24 cellular contexts compared by ENCODE assay signal in genomic region chr13:109152941-109153340, GRCh38.
DNase-seq lines count a peak whose midpoint lies in the region; ATAC-seq, FAIRE-seq and TF ChIP-seq lines count a peak whose summit lies in the region.
"Had no signal": no experiment of that assay in that cellular context is flagged by ENCODE, and none has a peak within 500 bp of the region (broad histone marks: within the 10 kb centered on the region; RNA-seq: fewer than 3 reads in every experiment).

No MANE protein-coding gene starts in this region.

- no peak overlapping the region for H3K23ac ChIP-seq in mesenchymal stem cell (ENCODE audit: low read length in 2 of 2)

- H2BK15ac ChIP-seq in mesenchymal stem cell (ENCODE audit: low read depth, poor library complexity, severe bottlenecking) = no peak overlapping the region

- H3K4me3 ChIP-seq in astrocyte (ENCODE audit: insufficient read depth, low read depth, low read length) (no peak overlapping the region), mesenchymal stem cell (ENCODE audit: insufficient read depth in 1 of 2, low read depth in 1 of 2, low read length in 2 of 2) (no peak overlapping the region)
- H3K4me3 ChIP-seq: BLaER1, GM23338 had no signal

- H3K18ac ChIP-seq in mesenchymal stem cell (ENCODE audit: low read depth in 1 of 2, low read length in 2 of 2) = no peak overlapping the region

- H3K36me3 Mint-ChIP-seq in astrocyte (ENCODE audit: low read depth, unreplicated experiment) (no peaks in the 10 kb centered on the region), endothelial cell (ENCODE audit: low read depth, unreplicated experiment) (no peaks in the 10 kb centered on the region)

- H2BK5ac ChIP-seq in mesenchymal stem cell (ENCODE audit: low read depth, low read length, poor library complexity, severe bottlenecking) = no peak overlapping the region

- H3K27ac ChIP-seq in astrocyte (ENCODE audit: low read depth, low read length) (peak overlapping the region; percentile 20), mesenchymal stem cell (ENCODE audit: low read length, poor library complexity, severe bottlenecking) (no peak overlapping the region)
- H3K27ac ChIP-seq: BLaER1, KMS-11 had no signal

- H3K27me3 ChIP-seq in astrocyte (ENCODE audit: insufficient read depth, low read length) (no peaks in the 10 kb centered on the region), mesenchymal stem cell (ENCODE audit: control insufficient read depth in 1 of 2, insufficient read depth in 1 of 2, low read length in 2 of 2) (no peaks in the 10 kb centered on the region)
- H3K27me3 ChIP-seq: BLaER1 had no signal

- H3K79me1 ChIP-seq in mesenchymal stem cell (replicated peaks; ENCODE audit: low read length, poor library complexity, severe bottlenecking) = no peaks in the 10 kb centered on the region

- H4K20me1 ChIP-seq in astrocyte (ENCODE audit: insufficient read depth, low read length) = no peaks in the 10 kb centered on the region
- H4K20me1 ChIP-seq: BLaER1 had no signal

- H2AFZ ChIP-seq in astrocyte (ENCODE audit: low read depth, low read length) = no peak overlapping the region
- H2AFZ ChIP-seq in mesenchymal stem cell (ENCODE audit: low read depth, low read length) = no peak overlapping the region
- H2AFZ ChIP-seq: GM23338 had no signal

- no peak overlapping the region for H3K14ac ChIP-seq in mesenchymal stem cell (ENCODE audit: low read length in 2 of 2)

- WGBS in mesenchymal stem cell = 59% methylated on average over 10 of the region's 10 CpGs

- ATAC-seq in GM19397 (IDR thresholded peaks at IDR 0.05; ENCODE audit: unreplicated experiment) = no peak
- ATAC-seq: GM23338 had no signal

- H3K9me3 Mint-ChIP-seq in astrocyte (ENCODE audit: unreplicated experiment) (no peaks in the 10 kb centered on the region), endothelial cell (ENCODE audit: unreplicated experiment) (no peaks in the 10 kb centered on the region)
- H3K9me3 Mint-ChIP-seq: CD4-positive, alpha-beta T cell; GM23338 had no signal

- H2BK120ac ChIP-seq in mesenchymal stem cell (ENCODE audit: low read depth, low read length) = no peak overlapping the region

- no peaks in the 10 kb centered on the region for H3K9me3 ChIP-seq in astrocyte (ENCODE audit: insufficient read depth, low read depth, low read length)
- H3K9me3 ChIP-seq in mesenchymal stem cell (ENCODE audit: control insufficient read depth, low read length) = no peaks in the 10 kb centered on the region
- H3K9me3 ChIP-seq: BLaER1 had no signal

- H3K79me2 ChIP-seq in astrocyte (ENCODE audit: insufficient read depth, low read length) = no peaks in the 10 kb centered on the region

- no peak for FAIRE-seq in astrocyte (lab: Jason Lieb, UNC)
- FAIRE-seq: GM12891, HTR-8/SVneo had no signal

- no peak overlapping the region for H2AK5ac ChIP-seq in mesenchymal stem cell (ENCODE audit: low read length, severe bottlenecking)

- H3K4me2 ChIP-seq in astrocyte (ENCODE audit: low read length) = peak overlapping the region; percentile 30
- no peak overlapping the region for H3K4me2 ChIP-seq in mesenchymal stem cell (ENCODE audit: low read length, poor library complexity, severe bottlenecking)
- H3K4me2 ChIP-seq: BLaER1, GM23338, KMS-11 had no signal

- H4K91ac ChIP-seq in mesenchymal stem cell (ENCODE audit: low read length) = no peak overlapping the region

- peaks cover 45% of the 10 kb centered on the region for H3K4me1 ChIP-seq in astrocyte (ENCODE audit: insufficient read depth, low read length)
- H3K4me1 ChIP-seq in mesenchymal stem cell (ENCODE audit: control insufficient read depth, insufficient read depth, low read depth, low read length) = peaks cover 18% of the 10 kb centered on the region

- H3K4me3 Mint-ChIP-seq in astrocyte (ENCODE audit: unreplicated experiment) (no peak overlapping the region), endothelial cell (ENCODE audit: unreplicated experiment) (no peak overlapping the region)
- H3K4me3 Mint-ChIP-seq: CD4-positive, alpha-beta T cell; GM23338 had no signal

- H3K36me3 ChIP-seq in astrocyte (ENCODE audit: insufficient read depth, low read length) = no peaks in the 10 kb centered on the region
- no peaks in the 10 kb centered on the region for H3K36me3 ChIP-seq in mesenchymal stem cell (ENCODE audit: control insufficient read depth in 1 of 2, insufficient read depth in 2 of 2, low read depth in 1 of 2, low read length in 2 of 2)
- H3K36me3 ChIP-seq: BLaER1 had no signal

- no peak for TF ChIP-seq CTCF in astrocyte (IDR thresholded peaks at IDR 0.05; ENCODE audit: insufficient read depth, low read depth, low read length)
- TF ChIP-seq CTCF in endothelial cell (IDR thresholded peaks at IDR 0.05; ENCODE audit: unreplicated experiment) = no peak

- no peak overlapping the region for H3K27ac Mint-ChIP-seq in astrocyte (ENCODE audit: unreplicated experiment)
- no peak overlapping the region for H3K27ac Mint-ChIP-seq in endothelial cell (ENCODE audit: unreplicated experiment)
- H3K27ac Mint-ChIP-seq: CD4-positive, alpha-beta T cell; GM23338 had no signal

- H2BK12ac ChIP-seq in mesenchymal stem cell (ENCODE audit: low read length in 2 of 2) = no peak overlapping the region

- H3K4ac ChIP-seq in mesenchymal stem cell (ENCODE audit: low read depth in 1 of 2, low read length in 2 of 2) = no peak overlapping the region

- DNase-seq in LHCN-M2 (ENCODE audit: low read depth) = peak; percentile 13
- peak; percentile 36 for DNase-seq in astrocyte (ENCODE audit: low read depth)
- DNase-seq in mesenchymal stem cell = peak; percentile 88
- DNase-seq in NCI-H82 treated with DMSO at 0.1 percent for 48 hours (lab: John Stamatoyannopoulos, UW; ENCODE audit: unreplicated experiment) = no peak
- DNase-seq in amygdala (lab: John Stamatoyannopoulos, UW) = no peak
- DNase-seq in endothelial cell (ENCODE audit: low spot score) = no peak
- DNase-seq: ACHN; CD4-positive, alpha-beta T cell; COR-L47; DMS 273 treated with DMSO at 0.1 percent for 48 hours; HCEC 1CT; NCI-H1105; NCI-H146; NCI-H2029; NCI-H226; NCI-H510A treated with DMSO at 0.1 percent for 48 hours; NCI-H774; Right ventricle myocardium superior had no signal

- H3K4me1 Mint-ChIP-seq in astrocyte (ENCODE audit: low read depth, unreplicated experiment) = peaks cover 44% of the 10 kb centered on the region
- peaks cover 16% of the 10 kb centered on the region for H3K4me1 Mint-ChIP-seq in endothelial cell (ENCODE audit: unreplicated experiment)

- no peak overlapping the region for H4K8ac ChIP-seq in mesenchymal stem cell (ENCODE audit: low read length)

- H3K9ac ChIP-seq in astrocyte (ENCODE audit: low read length) = no peak overlapping the region
- no peak overlapping the region for H3K9ac ChIP-seq in mesenchymal stem cell (ENCODE audit: low read length)
- H3K9ac ChIP-seq: BLaER1, KMS-11 had no signal

- H3K27me3 Mint-ChIP-seq in astrocyte (ENCODE audit: low read depth, unreplicated experiment) (no peaks in the 10 kb centered on the region), endothelial cell (ENCODE audit: unreplicated experiment) (peaks cover 8% of the 10 kb centered on the region)

Comparison
In these comparisons a context has a peak if more than half of its experiments do, and no peak if none do; other contexts are left out.
1. DNase-seq: peak in LHCN-M2 (single experiment), astrocyte (single experiment) and mesenchymal stem cell (single experiment); none in NCI-H82 treated with DMSO at 0.1 percent for 48 hours (single experiment), amygdala (0 of 56) and endothelial cell (single experiment).